In genomic region chr1:65069186-65069585, GRCh38 we compare ENCODE assay signal across 8 cellular contexts.
DNase-seq lines count a peak whose midpoint lies in the region; ATAC-seq and TF ChIP-seq lines count a peak whose summit lies in the region.

No MANE protein-coding gene starts in this region.

- peaks cover 0 to 25% of the 10 kb centered on the region in 2 donors for H3K4me1 ChIP-seq in left lung

- H3K27me3 ChIP-seq in left lung: no peaks in the 10 kb centered on the region

- peak overlapping the region; percentile 69 to 81 for H3K4me3 ChIP-seq in left lung

- no peak for TF ChIP-seq CTCF in left lung (IDR thresholded peaks at IDR 0.05)

- DNase-seq in activated T-helper 1 cell treated with Interleukin-2 at 50 U/mL for 16 hours (ENCODE audit: low read depth): peak; percentile 20
- DNase-seq in left lung: no peak
- peak in 5 of 6 experiments; percentile 12 to 50 (median 49) for DNase-seq in stimulated activated naive CD4-positive, alpha-beta T cell (lab: John Stamatoyannopoulos, UW)
- no peak for DNase-seq in NCI-H510A treated with DMSO at 0.1 percent for 48 hours (lab: John Stamatoyannopoulos, UW)
- DNase-seq in kidney glomerular epithelial cell (lab: John Stamatoyannopoulos, UW): no peak

- H3K27ac ChIP-seq in KOPT-K1 (ENCODE audit: low read depth, low read length, poor library complexity, severe bottlenecking) (peak overlapping the region; percentile 71), left lung (peak overlapping the region; percentile 98 to 99)

- H3K36me3 ChIP-seq in KOPT-K1 (ENCODE audit: insufficient read depth, low read length) (no peaks in the 10 kb centered on the region), left lung (no peaks in the 10 kb centered on the region)

- H3K9me3 ChIP-seq in KOPT-K1 (ENCODE audit: insufficient read depth, low read length, poor library complexity, severe bottlenecking) (no peaks in the 10 kb centered on the region), left lung (no peaks in the 10 kb centered on the region)

- ATAC-seq in left lung: no peak
- ATAC-seq in esophagus mucosa: no peak
- ATAC-seq in GM18858 (IDR thresholded peaks at IDR 0.05; ENCODE audit: unreplicated experiment): no peak

- intact Hi-C loops in left lung (cut with DNase I): no loop called here

Comparison
In these comparisons a context has a peak if more than half of its experiments do, and no peak if none do; other contexts are left out.
1. DNase-seq: peak in activated T-helper 1 cell treated with Interleukin-2 at 50 U/mL for 16 hours (single experiment) and stimulated activated naive CD4-positive, alpha-beta T cell (5 of 6); none in left lung (0 of 2), NCI-H510A treated with DMSO at 0.1 percent for 48 hours (single experiment) and kidney glomerular epithelial cell (single experiment).